ENCODE assay signal across 1 cellular context in the genomic region with DNA sequence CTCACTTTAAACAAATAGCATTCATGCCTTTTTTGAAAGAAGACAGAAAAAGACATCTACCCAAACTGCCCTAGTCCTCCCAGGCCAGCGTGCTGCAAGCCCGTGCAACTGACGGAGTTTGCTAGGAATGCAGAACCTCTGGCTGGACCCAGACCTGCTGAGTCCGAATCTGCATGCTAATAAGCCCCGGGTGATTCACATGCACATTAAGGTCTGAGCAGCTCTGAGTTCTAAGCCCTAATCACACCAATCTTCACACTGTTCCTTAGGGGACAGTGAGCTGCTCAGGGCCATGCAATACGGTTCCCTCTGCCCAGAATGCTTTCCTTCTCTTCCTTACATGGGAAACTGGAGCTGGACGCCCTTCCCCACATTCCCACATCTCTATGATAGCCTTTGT.
A peak's percentile ranks its signal among the peaks of the same experiment; 100 is the strongest.
TF ChIP-seq lines count a peak whose summit lies in the region.

No MANE protein-coding gene starts in this region.

TF ChIP-seq in WTC11, 78 proteins besides CTCF, POLR2A, EP300 and RAD21 (continued from another document):
- TF ChIP-seq, protein P1, sequence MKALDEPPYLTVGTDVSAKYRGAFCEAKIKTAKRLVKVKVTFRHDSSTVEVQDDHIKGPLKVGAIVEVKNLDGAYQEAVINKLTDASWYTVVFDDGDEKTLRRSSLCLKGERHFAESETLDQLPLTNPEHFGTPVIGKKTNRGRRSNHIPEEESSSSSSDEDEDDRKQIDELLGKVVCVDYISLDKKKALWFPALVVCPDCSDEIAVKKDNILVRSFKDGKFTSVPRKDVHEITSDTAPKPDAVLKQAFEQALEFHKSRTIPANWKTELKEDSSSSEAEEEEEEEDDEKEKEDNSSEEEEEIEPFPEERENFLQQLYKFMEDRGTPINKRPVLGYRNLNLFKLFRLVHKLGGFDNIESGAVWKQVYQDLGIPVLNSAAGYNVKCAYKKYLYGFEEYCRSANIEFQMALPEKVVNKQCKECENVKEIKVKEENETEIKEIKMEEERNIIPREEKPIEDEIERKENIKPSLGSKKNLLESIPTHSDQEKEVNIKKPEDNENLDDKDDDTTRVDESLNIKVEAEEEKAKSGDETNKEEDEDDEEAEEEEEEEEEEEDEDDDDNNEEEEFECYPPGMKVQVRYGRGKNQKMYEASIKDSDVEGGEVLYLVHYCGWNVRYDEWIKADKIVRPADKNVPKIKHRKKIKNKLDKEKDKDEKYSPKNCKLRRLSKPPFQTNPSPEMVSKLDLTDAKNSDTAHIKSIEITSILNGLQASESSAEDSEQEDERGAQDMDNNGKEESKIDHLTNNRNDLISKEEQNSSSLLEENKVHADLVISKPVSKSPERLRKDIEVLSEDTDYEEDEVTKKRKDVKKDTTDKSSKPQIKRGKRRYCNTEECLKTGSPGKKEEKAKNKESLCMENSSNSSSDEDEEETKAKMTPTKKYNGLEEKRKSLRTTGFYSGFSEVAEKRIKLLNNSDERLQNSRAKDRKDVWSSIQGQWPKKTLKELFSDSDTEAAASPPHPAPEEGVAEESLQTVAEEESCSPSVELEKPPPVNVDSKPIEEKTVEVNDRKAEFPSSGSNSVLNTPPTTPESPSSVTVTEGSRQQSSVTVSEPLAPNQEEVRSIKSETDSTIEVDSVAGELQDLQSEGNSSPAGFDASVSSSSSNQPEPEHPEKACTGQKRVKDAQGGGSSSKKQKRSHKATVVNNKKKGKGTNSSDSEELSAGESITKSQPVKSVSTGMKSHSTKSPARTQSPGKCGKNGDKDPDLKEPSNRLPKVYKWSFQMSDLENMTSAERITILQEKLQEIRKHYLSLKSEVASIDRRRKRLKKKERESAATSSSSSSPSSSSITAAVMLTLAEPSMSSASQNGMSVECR (CRISPR knock-in tag; IDR thresholded peaks at IDR 0.05; ENCODE audit: borderline replicate concordance) = no peak
- TF ChIP-seq, protein P2, sequence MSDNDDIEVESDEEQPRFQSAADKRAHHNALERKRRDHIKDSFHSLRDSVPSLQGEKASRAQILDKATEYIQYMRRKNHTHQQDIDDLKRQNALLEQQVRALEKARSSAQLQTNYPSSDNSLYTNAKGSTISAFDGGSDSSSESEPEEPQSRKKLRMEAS (CRISPR knock-in tag; IDR thresholded peaks at IDR 0.05) = peak; percentile 61; the same call in 1 of the 2 replicates
- peak; percentile 72; the same call in 1 of the 2 replicates for TF ChIP-seq ZNF396 (CRISPR knock-in tag; IDR thresholded peaks at IDR 0.05; ENCODE audit: borderline replicate concordance)
TF ChIP-seq in WTC11: peak in this region for 3.
